8 cellular contexts compared by ENCODE assay signal in the genomic region with DNA sequence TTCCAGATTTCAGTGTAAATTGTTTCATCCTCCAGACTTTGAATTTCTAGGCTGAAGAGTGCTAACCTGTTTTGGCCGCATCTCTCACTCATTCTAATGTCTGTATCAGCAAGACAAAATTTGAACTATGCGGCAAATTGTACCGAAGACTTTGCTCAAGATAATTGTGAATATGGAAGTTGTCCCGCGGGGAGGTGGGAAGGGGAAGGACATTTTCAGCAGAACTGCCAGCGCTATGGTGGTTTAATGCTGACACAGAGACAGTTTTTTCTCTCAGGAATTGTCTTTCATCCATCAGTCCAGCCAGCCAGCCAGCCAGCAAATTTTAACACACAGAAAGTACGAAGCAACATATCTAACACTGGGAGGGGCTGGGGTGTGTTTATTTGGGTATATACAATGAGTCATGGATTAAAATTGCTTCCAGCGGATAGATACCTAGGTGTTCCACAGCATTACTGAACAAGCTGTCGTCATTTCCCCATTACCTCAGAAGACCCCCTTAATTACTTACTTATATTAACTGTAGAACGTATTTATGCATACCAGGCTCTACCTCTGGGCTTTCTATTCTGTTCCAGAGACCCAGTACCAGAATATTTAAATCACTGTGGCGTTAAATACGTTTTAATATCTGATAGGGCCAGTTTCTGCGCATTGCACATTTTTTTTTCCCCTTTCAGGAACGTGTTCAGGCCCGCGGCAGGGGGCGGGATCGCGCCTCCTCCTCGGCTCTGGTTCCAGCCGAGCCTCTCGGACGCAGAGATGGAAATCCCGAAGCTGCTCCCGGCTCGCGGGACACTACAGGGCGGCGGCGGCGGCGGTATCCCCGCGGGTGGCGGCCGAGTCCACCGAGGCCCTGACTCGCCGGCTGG. TPM values are rescaled to one million over a fixed set of nuclear protein-coding genes. Genes with fewer than 3 reads are reported as not detected.
DNase-seq lines count a peak whose midpoint lies in the region; ATAC-seq and TF ChIP-seq lines count a peak whose summit lies in the region.
"Not testable (repeated sequence)": the region's sequence is repeated elsewhere in the genome, so short reads cannot be mapped to it uniquely, and the experiment has no call there.

A gene (plus strand): TSS at position 728 of the 875 bp plus-strand sequence. CDS start 38 bp downstream, at position 766.

- TF ChIP-seq EP300 in tibial nerve (IDR thresholded peaks at IDR 0.05), result not testable (repeated sequence)

- TF ChIP-seq POLR2A in tibial nerve (IDR thresholded peaks at IDR 0.05), result not testable (repeated sequence)

- peaks cover 22 to 24% of the 10 kb centered on the region in 2 donors for H3K4me1 Mint-ChIP-seq in natural killer cell treated with Interleukin-12 subunit alpha and Interleukin-12 subunit beta and Interleukin-15 and Interleukin-18, amount 100 ng/mL, for 72 hours (ENCODE audit: low read depth in 2 of 2)

- peaks cover 0 to 31% (median 3%) of the 10 kb centered on the region in 4 donors for H3K4me1 ChIP-seq in tibial nerve

- TF ChIP-seq CTCF in GM12865 (IDR thresholded peaks at IDR 0.05; ENCODE audit: insufficient read depth, low read depth, low read length, missing control alignments); tibial nerve (IDR thresholded peaks at IDR 0.05): not testable (repeated sequence)

- ATAC-seq in natural killer cell treated with Interleukin-12 subunit alpha and Interleukin-12 subunit beta and Interleukin-15 and Interleukin-18, amount 100 ng/mL, for 72 hours, result peak; percentile 65 to 73

- not testable (repeated sequence) for H3K9me3 Mint-ChIP-seq in natural killer cell treated with Interleukin-12 subunit alpha and Interleukin-12 subunit beta and Interleukin-15 and Interleukin-18, amount 100 ng/mL, for 72 hours

- H3K4me3 ChIP-seq in GM12865 (ENCODE audit: low read depth, low read length) (peak within 1 kb of the TSS; percentile 53), tibial nerve (peak within 1 kb of the TSS; percentile 50 to 71 (median 56))

- DNase-seq in GM12865 (ENCODE audit: low read depth), result peak; percentile 10
- DNase-seq in H4 (ENCODE audit: low spot score), result peak; percentile 52
- DNase-seq in HK-2 (ENCODE audit: unreplicated experiment), result peak; percentile 7
- peak; percentile 57 for DNase-seq in RPMI7951 (ENCODE audit: low read depth)
- peak; percentile 37 for DNase-seq in astrocyte of the hippocampus (ENCODE audit: low read depth, low spot score)
- DNase-seq in glomerular visceral epithelial cell (ENCODE audit: extremely low spot score), result peak; percentile 17
- not testable (repeated sequence) for DNase-seq in natural killer cell treated with Interleukin-12 subunit alpha and Interleukin-12 subunit beta and Interleukin-15 and Interleukin-18, amount 100 ng/mL, for 72 hours (ENCODE audit: low spot score)
- DNase-seq in tibial nerve (ENCODE audit: low spot score in 2 of 2), result peak in 1 of 2 donors; percentile 5

- H3K9me3 ChIP-seq in tibial nerve, result not testable (repeated sequence)

- not testable (repeated sequence) for H3K36me3 ChIP-seq in tibial nerve

- H3K27me3 Mint-ChIP-seq in natural killer cell treated with Interleukin-12 subunit alpha and Interleukin-12 subunit beta and Interleukin-15 and Interleukin-18, amount 100 ng/mL, for 72 hours, result not testable (repeated sequence)

- H3K27ac Mint-ChIP-seq in natural killer cell treated with Interleukin-12 subunit alpha and Interleukin-12 subunit beta and Interleukin-15 and Interleukin-18, amount 100 ng/mL, for 72 hours, result peak within 1 kb of the TSS; percentile 86 to 87

- H3K27me3 ChIP-seq in tibial nerve, result not testable (repeated sequence)

- peak within 1 kb of the TSS; percentile 86 to 99 (median 94) for H3K27ac ChIP-seq in tibial nerve

- WGBS in tibial nerve, 2 donors, result 10 to 36% methylated on average over 12 to 15 of the region's 39 CpGs

- H3K4me3 Mint-ChIP-seq in natural killer cell treated with Interleukin-12 subunit alpha and Interleukin-12 subunit beta and Interleukin-15 and Interleukin-18, amount 100 ng/mL, for 72 hours, result peak within 1 kb of the TSS; percentile 87

- H3K36me3 Mint-ChIP-seq in natural killer cell treated with Interleukin-12 subunit alpha and Interleukin-12 subunit beta and Interleukin-15 and Interleukin-18, amount 100 ng/mL, for 72 hours, result not testable (repeated sequence)

RNA-seq across cellular contexts. Expression of the gene that starts here (rescaled TPM):
- 2.6 and 5.6 TPM in 2 replicates for total RNA-seq in H4 (2014; rRNA removed; shearing (Covaris generic))
- total RNA-seq in RPMI7951 (2014; rRNA removed; shearing (Covaris generic)), result 5.1 and 5.2 TPM in 2 replicates
- total RNA-seq in natural killer cell treated with Interleukin-12 subunit alpha and Interleukin-12 subunit beta and Interleukin-15 and Interleukin-18, amount 100 ng/mL, for 72 hours, result 1 to 10 TPM; 5.4 to 5.8 TPM
- 10 to 100 TPM in 3 of 4 donors, 1 to 10 TPM in 1; 9.6 to 18.2 (median 15.1) TPM for total RNA-seq in tibial nerve
